9 cellular contexts compared by ENCODE assay signal in the genomic region with DNA sequence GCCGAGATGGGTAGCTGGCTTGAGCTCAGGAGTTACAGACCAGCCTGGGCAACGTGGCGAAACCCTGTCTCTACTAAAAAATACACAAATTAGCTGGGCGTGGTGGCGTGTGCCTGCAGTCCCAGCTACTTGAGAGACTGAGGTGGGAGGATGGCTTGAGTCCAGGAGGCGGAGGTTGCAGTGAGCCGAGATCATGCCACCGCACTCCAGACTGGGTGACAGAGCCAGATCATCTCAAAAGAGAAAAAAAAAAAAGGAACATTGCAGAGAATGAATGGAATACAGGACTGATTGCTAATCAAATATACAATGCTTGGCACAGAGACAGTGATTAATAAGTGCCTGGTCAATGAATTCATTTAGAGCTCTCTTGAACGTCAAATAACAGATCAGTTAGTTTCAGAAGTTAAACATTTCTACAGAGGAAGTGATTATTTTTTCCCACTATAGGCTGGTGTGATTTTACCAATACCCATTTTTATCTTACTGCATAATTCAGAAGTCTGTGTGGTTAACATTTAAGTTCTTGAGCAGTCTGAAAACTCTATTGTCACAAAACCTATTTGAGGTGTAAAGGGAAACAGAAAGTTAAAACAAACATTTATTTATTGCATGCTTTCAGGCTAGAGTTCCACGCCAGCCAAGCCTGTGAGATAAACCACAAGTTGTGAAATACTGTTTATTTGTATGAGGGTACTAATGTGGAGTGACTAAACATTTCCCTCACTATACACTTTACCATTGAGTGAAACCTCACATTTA. TPM values are rescaled to one million over a fixed set of nuclear protein-coding genes. Genes with fewer than 3 reads are reported as not detected.
DNase-seq lines count a peak whose midpoint lies in the region; ATAC-seq and TF ChIP-seq lines count a peak whose summit lies in the region.
"Had no signal": no experiment of that assay in that cellular context is flagged by ENCODE, and none has a peak within 500 bp of the region (broad histone marks: within the 10 kb centered on the region; RNA-seq: fewer than 3 reads in every experiment).

No MANE protein-coding gene starts in this region.

- peak; percentile 70 for ATAC-seq in GM21381 (IDR thresholded peaks at IDR 0.05; ENCODE audit: unreplicated experiment)
- ATAC-seq in HG03469 (IDR thresholded peaks at IDR 0.05; ENCODE audit: unreplicated experiment) = peak; percentile 74
- peak; percentile 77 for ATAC-seq in central memory CD8-positive, alpha-beta T cell (replicated peaks; ENCODE audit: extremely low read depth, poor library complexity, severe bottlenecking)

- peak overlapping the region; percentile 82 for H3K27ac Mint-ChIP-seq in central memory CD8-positive, alpha-beta T cell (ENCODE audit: low read depth)

- H3K27me3 ChIP-seq in thyroid gland (no peaks in the 10 kb centered on the region), esophagus squamous epithelium (peaks cover 0 to 3% (median 0%) of the 10 kb centered on the region in 4 donors)

- DNase-seq in GM03348 (ENCODE audit: low spot score) = peak; percentile 52
- no peak for DNase-seq in central memory CD8-positive, alpha-beta T cell (ENCODE audit: low spot score in 2 of 2)
- peak; percentile 85 to 86 for DNase-seq in thyroid gland
- DNase-seq in esophagus squamous epithelium (lab: John Stamatoyannopoulos, UW) = no peak
- DNase-seq in hippocampal formation (lab: John Stamatoyannopoulos, UW) = no peak
- DNase-seq in activated gamma-delta T cell treated with Interleukin-2 at 50 U/mL for 16 hours = no peak

- H3K4me3 Mint-ChIP-seq in central memory CD8-positive, alpha-beta T cell = peak overlapping the region; percentile 73

- H3K9me3 ChIP-seq in thyroid gland (no peaks in the 10 kb centered on the region), esophagus squamous epithelium (no peaks in the 10 kb centered on the region)
- H3K9me3 ChIP-seq: thoracic aorta had no signal

- no peaks in the 10 kb centered on the region for H3K36me3 ChIP-seq in thyroid gland
- H3K36me3 ChIP-seq in esophagus squamous epithelium = no peaks in the 10 kb centered on the region
- H3K36me3 ChIP-seq: thoracic aorta had no signal

- no peak for TF ChIP-seq POLR2A in thyroid gland (IDR thresholded peaks at IDR 0.05)
- TF ChIP-seq POLR2A in esophagus squamous epithelium (IDR thresholded peaks at IDR 0.05) = no peak

- H3K27me3 Mint-ChIP-seq in central memory CD8-positive, alpha-beta T cell = peaks cover 51% of the 10 kb centered on the region

- intact Hi-C loops in thyroid gland (cut with DNase I) = loop anchor here (10.0 kb wide), 1 partner anchor 55 kb away; the partner anchor contains the start of gene UCHL3
- intact Hi-C loops in esophagus squamous epithelium (cut with DNase I) = no loop called here

- H3K4me1 ChIP-seq in thyroid gland (peaks cover 8 to 16% of the 10 kb centered on the region in 2 donors), esophagus squamous epithelium (peaks cover 0 to 7% (median 0%) of the 10 kb centered on the region in 3 donors)

- no peak for TF ChIP-seq CTCF in thyroid gland (IDR thresholded peaks at IDR 0.05)
- TF ChIP-seq CTCF in esophagus squamous epithelium (IDR thresholded peaks at IDR 0.05) = no peak

- H3K4me3 ChIP-seq in thyroid gland (replicated peaks in 1 of 3) (no peak overlapping the region), esophagus squamous epithelium (no peak overlapping the region)
- H3K4me3 ChIP-seq: thoracic aorta had no signal

- H3K4me1 Mint-ChIP-seq in central memory CD8-positive, alpha-beta T cell = peaks cover 5% of the 10 kb centered on the region

- no peaks in the 10 kb centered on the region for H3K9me3 Mint-ChIP-seq in central memory CD8-positive, alpha-beta T cell

- 28 to 42% methylated on average over 10 of the region's 10 CpGs for WGBS in thyroid gland, 2 donors
- WGBS in esophagus squamous epithelium, 2 donors = 12 to 33% methylated on average over 10 of the region's 10 CpGs

- peaks cover 1% of the 10 kb centered on the region for H3K36me3 Mint-ChIP-seq in central memory CD8-positive, alpha-beta T cell (ENCODE audit: insufficient read depth)

- H3K27ac ChIP-seq in thyroid gland (no peak overlapping the region), esophagus squamous epithelium (no peak overlapping the region)
- H3K27ac ChIP-seq: thoracic aorta had no signal

RNA-seq across cellular contexts. Expression of gene TBC1D4, which starts 7.7 kb away (rescaled TPM):
- total RNA-seq in thyroid gland (10 to 100 TPM; 42.5 to 72.6 (median 70.6) TPM), esophagus squamous epithelium (10 to 100 TPM; 14.9 to 20.8 (median 16.6) TPM)

RNA-seq across cellular contexts. Expression of gene COMMD6, which starts 48.0 kb away (rescaled TPM):
- 1,000 to 10,000 TPM in 1 of 4 donors, 100 to 1,000 TPM in 1, 10 to 100 TPM in 2; 84.6 to 1,117 (median 185) TPM for total RNA-seq in thyroid gland
- total RNA-seq in esophagus squamous epithelium = 10 to 100 TPM; 19.0 to 61.4 (median 38.1) TPM

RNA-seq across cellular contexts. Expression of gene UCHL3, which starts 59.9 kb away (rescaled TPM):
- total RNA-seq in thyroid gland (10 to 100 TPM; 42.8 to 84.3 (median 58.4) TPM), esophagus squamous epithelium (10 to 100 TPM; 39.9 to 78.2 (median 54.2) TPM)

Comparison
In these comparisons a context has a peak if more than half of its experiments do, and no peak if none do; other contexts are left out.
1. DNase-seq: peak in GM03348 (single experiment) and thyroid gland (2 of 2); none in central memory CD8-positive, alpha-beta T cell (0 of 2), esophagus squamous epithelium (single experiment), hippocampal formation (0 of 2) and activated gamma-delta T cell treated with Interleukin-2 at 50 U/mL for 16 hours (single experiment).
2. Peak in every context shown above with its lines, with median percentiles within 50 percentile points of each other: ATAC-seq.